8 cellular contexts compared by ENCODE assay signal in genomic region chr3:132723551-132723950, GRCh38. TPM values are rescaled to one million over a fixed set of nuclear protein-coding genes. Genes with fewer than 3 reads are reported as not detected.
DNase-seq lines count a peak whose midpoint lies in the region; ATAC-seq and TF ChIP-seq lines count a peak whose summit lies in the region.

No MANE protein-coding gene starts in this region.

- H3K4me3 ChIP-seq in OCI-LY7 (ENCODE audit: low read depth, low read length, poor library complexity, severe bottlenecking) (peak overlapping the region; percentile 79), neutrophil (ENCODE audit: low read depth in 1 of 2, low read length in 1 of 2) (no peak overlapping the region)

- POLR2A ChIA-PET in CD4-positive, alpha-beta T cell (lab: Charles Lee) = interaction anchor here (0.6 to 3.4 kb wide), 5 partner anchors 32 to 1762 kb away, joined by 3 to 17 read pairs (median 4); partner anchors contain the start of genes ANAPC13, CDV3 and CEP63
- POLR2A ChIA-PET in OCI-LY7 (lab: Charles Lee) = interaction anchor here (0.5 kb wide), 1 partner anchor 699 kb away, joined by 4 read pairs; no protein-coding TSS in a partner anchor

- H3K36me3 ChIP-seq in OCI-LY7 (ENCODE audit: insufficient read depth, low read length) (no peaks in the 10 kb centered on the region), neutrophil (peaks cover 8% of the 10 kb centered on the region)

- peak overlapping the region; percentile 96 for H3K4me3 Mint-ChIP-seq in CD4-positive, alpha-beta T cell
- H3K4me3 Mint-ChIP-seq in endothelial cell (ENCODE audit: unreplicated experiment) = peak overlapping the region; percentile 91

- H3K79me2 ChIP-seq in OCI-LY7 (ENCODE audit: insufficient read depth, low read depth, low read length) = peaks cover 5% of the 10 kb centered on the region; the same call in 1 of the 2 replicates

- no peak overlapping the region for H3K27ac ChIP-seq in CD4-positive, alpha-beta T cell (ENCODE audit: low read depth, low read length)
- H3K27ac ChIP-seq in OCI-LY7 (ENCODE audit: low read depth, low read length, poor library complexity, severe bottlenecking) (no peak overlapping the region), neutrophil (peak overlapping the region; percentile 65)

- no peaks in the 10 kb centered on the region for H3K9me3 Mint-ChIP-seq in CD4-positive, alpha-beta T cell
- no peaks in the 10 kb centered on the region for H3K9me3 Mint-ChIP-seq in endothelial cell (ENCODE audit: unreplicated experiment)

- H3K27me3 Mint-ChIP-seq in CD4-positive, alpha-beta T cell = peaks cover 4% of the 10 kb centered on the region
- peaks cover 12% of the 10 kb centered on the region for H3K27me3 Mint-ChIP-seq in endothelial cell (ENCODE audit: unreplicated experiment)

- no peaks in the 10 kb centered on the region for H4K20me1 ChIP-seq in OCI-LY7 (ENCODE audit: insufficient read depth, low read length)

- BruUV-seq in OCI-LY7 (replicated peaks; lab: Mats Ljungman, UMichigan) = no TSS peak

- H3K4me1 ChIP-seq in OCI-LY7 (ENCODE audit: insufficient read depth, low read length, poor library complexity, severe bottlenecking) (peaks cover 14% of the 10 kb centered on the region), neutrophil (ENCODE audit: control insufficient read depth in 1 of 2, insufficient read depth in 1 of 2, low read depth in 1 of 2, low read length in 1 of 2) (peaks cover 21 to 24% of the 10 kb centered on the region in 2 experiments)

- no peaks in the 10 kb centered on the region for H3K9me3 ChIP-seq in CD4-positive, alpha-beta T cell (ENCODE audit: control insufficient read depth, low read length)
- H3K9me3 ChIP-seq in OCI-LY7 (ENCODE audit: low read length) (no peaks in the 10 kb centered on the region), neutrophil (no peaks in the 10 kb centered on the region)

- no peaks in the 10 kb centered on the region for H3K9me2 ChIP-seq in OCI-LY7 (ENCODE audit: insufficient read depth, low read length)

- H3K4me2 ChIP-seq in OCI-LY7 (ENCODE audit: low read length) = peak overlapping the region; percentile 100

- CTCF ChIA-PET in CD4-positive, alpha-beta T cell (lab: Charles Lee) = no interaction called here
- CTCF ChIA-PET in OCI-LY7 (lab: Charles Lee; ENCODE audit: unreplicated experiment) = no interaction called here

- no peak for TF ChIP-seq CTCF in CD4-positive, alpha-beta T cell (IDR thresholded peaks at IDR 0.05)
- TF ChIP-seq CTCF in OCI-LY7 (conservative IDR thresholded peaks at IDR 0.05; ENCODE audit: low read length) = no peak
- TF ChIP-seq CTCF in endothelial cell (IDR thresholded peaks at IDR 0.05; ENCODE audit: unreplicated experiment) = no peak
- TF ChIP-seq CTCF in neutrophil (IDR thresholded peaks at IDR 0.05) = no peak

- no peaks in the 10 kb centered on the region for H3K27me3 ChIP-seq in CD4-positive, alpha-beta T cell (ENCODE audit: control insufficient read depth, insufficient read depth, low read length)
- H3K27me3 ChIP-seq in neutrophil = no peaks in the 10 kb centered on the region

- peak overlapping the region; percentile 93 for H3K27ac Mint-ChIP-seq in CD4-positive, alpha-beta T cell
- H3K27ac Mint-ChIP-seq in endothelial cell (ENCODE audit: unreplicated experiment) = peak overlapping the region; percentile 58

- ATAC-seq in CD4-positive, alpha-beta T cell (ENCODE audit: poor library complexity) = no peak
- ATAC-seq in GM18519 (IDR thresholded peaks at IDR 0.05; ENCODE audit: low FRiP score, unreplicated experiment) = no peak

- intact Hi-C loops in CD4-positive, alpha-beta T cell (cut with DNase I, micrococcal nuclease) = loop anchor here (2.0 to 10.0 kb wide), 10 partner anchors 307 to 1976 kb away; partner anchors contain the start of genes ANAPC13 (in 2 of the 2), CEP63 (in 2 of the 2), TOPBP1 (in 2 of the 2) and ATP2C1 (in 1 of the 2)
- intact Hi-C loops in OCI-LY7 (cut with micrococcal nuclease; ENCODE audit: unreplicated experiment) = loop anchor here (2.0 to 10.0 kb wide), 5 partner anchors 491 to 1764 kb away; partner anchors contain the start of genes ANAPC13, CEP63, SRPRB and TOPBP1

- H2AFZ ChIP-seq in OCI-LY7 (ENCODE audit: low read length) = peak overlapping the region; percentile 99; the same call in 1 of the 2 replicates

- H3K4me1 Mint-ChIP-seq in CD4-positive, alpha-beta T cell (ENCODE audit: low read depth) = peaks cover 44% of the 10 kb centered on the region
- peaks cover 19% of the 10 kb centered on the region for H3K4me1 Mint-ChIP-seq in endothelial cell (ENCODE audit: unreplicated experiment)

- no peak for DNase-seq in CD4-positive, alpha-beta T cell
- DNase-seq in OCI-LY7 (ENCODE audit: low spot score) (no peak), endothelial cell (ENCODE audit: low spot score) (no peak), DMS153 (lab: John Stamatoyannopoulos, UW) (no peak), NCI-H345 (lab: John Stamatoyannopoulos, UW) (no peak), HPDE6-E6E7 (ENCODE audit: extremely low spot score) (no peak)

- H3K36me3 Mint-ChIP-seq in CD4-positive, alpha-beta T cell (ENCODE audit: low read depth) = peaks cover 26% of the 10 kb centered on the region
- no peaks in the 10 kb centered on the region for H3K36me3 Mint-ChIP-seq in endothelial cell (ENCODE audit: low read depth, unreplicated experiment)

RNA-seq across cellular contexts. Expression of gene NPHP3, which starts 1.3 kb away (rescaled TPM):
- 10 to 100 TPM; 25.5 to 27.4 TPM for total RNA-seq in CD4-positive, alpha-beta T cell
- 7.9 and 10.6 TPM in 2 replicates for total RNA-seq in OCI-LY7 (2014; rRNA removed; shearing (Covaris generic))
- 8.5 and 9.8 TPM in 2 replicates for total RNA-seq in OCI-LY7 (2022)
- 30.0 TPM for total RNA-seq in endothelial cell (ENCODE audit: unreplicated experiment)
